ENCODE assay signal across 1 cellular context in genomic region chr12:48681738-48682532, GRCh38.
TF ChIP-seq lines count a peak whose summit lies in the region.

Gene KANSL2, minus strand, starts transcription at chr12:48682238. Its CDS starts 606 bp downstream, at chr12:48681632.

TF ChIP-seq in HEK293, 187 proteins besides CTCF, POLR2A, EP300 and RAD21 (continued from another document):
- TF ChIP-seq ZNF214 (tag by site-specific recombination; IDR thresholded peaks at IDR 0.05; ENCODE audit: borderline replicate concordance) (no peak), ZXDB (tag by site-specific recombination; IDR thresholded peaks at IDR 0.05) (peak; percentile 86), ZNF133 (tag by site-specific recombination; IDR thresholded peaks at IDR 0.05) (no peak), PRDM1 (tag by site-specific recombination; IDR thresholded peaks at IDR 0.05) (no peak), ZNF544 (tag by site-specific recombination; IDR thresholded peaks at IDR 0.05) (no peak), ZSCAN5A (tag by site-specific recombination; IDR thresholded peaks at IDR 0.05) (peak; percentile 98; the same call in 1 of the 2 replicates), SETDB1 (IDR thresholded peaks at IDR 0.05; ENCODE audit: insufficient read length, low read length) (no peak), PRDM2 (tag by site-specific recombination; IDR thresholded peaks at IDR 0.05; ENCODE audit: borderline replicate concordance) (no peak), ZNF701 (tag by site-specific recombination; IDR thresholded peaks at IDR 0.05) (no peak), ZNF837 (tag by site-specific recombination; IDR thresholded peaks at IDR 0.05) (no peak), ZNF449 (tag by site-specific recombination; IDR thresholded peaks at IDR 0.05) (peak; percentile 78), ZNF785 (tag by site-specific recombination; IDR thresholded peaks at IDR 0.05) (no peak), ZNF394 (tag by site-specific recombination; IDR thresholded peaks at IDR 0.05; ENCODE audit: borderline replicate concordance) (peak; percentile 83; the same call in 1 of the 2 replicates), ZBTB8A (tag by site-specific recombination; IDR thresholded peaks at IDR 0.05) (peak; percentile 83), ZNF423 (tag by site-specific recombination; IDR thresholded peaks at IDR 0.05) (no peak), ZIC2 (tag by site-specific recombination; IDR thresholded peaks at IDR 0.05) (peak; percentile 75), MEIS1 (CRISPR knock-in tag; IDR thresholded peaks at IDR 0.05; ENCODE audit: borderline replicate concordance) (no peak), ZNF292 (tag by site-specific recombination; IDR thresholded peaks at IDR 0.05; ENCODE audit: borderline replicate concordance, low read depth) (no peak), WT1 (tag by site-specific recombination; IDR thresholded peaks at IDR 0.05) (peak; percentile 60; the same call in 1 of the 2 replicates), BCL11A (tag by site-specific recombination; IDR thresholded peaks at IDR 0.05; ENCODE audit: low read depth) (no peak), KLF17 (tag by site-specific recombination; IDR thresholded peaks at IDR 0.05) (peak; percentile 69; the same call in 1 of the 2 replicates), ZNF302 (tag by site-specific recombination; IDR thresholded peaks at IDR 0.05; ENCODE audit: low read depth) (no peak), ZNF549 (tag by site-specific recombination; IDR thresholded peaks at IDR 0.05) (no peak), REPIN1 (tag by site-specific recombination; IDR thresholded peaks at IDR 0.05; ENCODE audit: low read depth) (peak; percentile 76; the same call in 1 of the 2 replicates), ZNF274 (IDR thresholded peaks at IDR 0.05; ENCODE audit: low read length) (no peak), ZNF274 (tag by site-specific recombination; IDR thresholded peaks at IDR 0.05; ENCODE audit: borderline replicate concordance) (no peak)
